ENCODE assay signal across 9 cellular contexts in genomic region chr17:35345445-35345925, GRCh38. TPM values are rescaled to one million over a fixed set of nuclear protein-coding genes. Genes with fewer than 3 reads are reported as not detected.
A peak's percentile ranks its signal among the peaks of the same experiment; 100 is the strongest.
DNase-seq lines count a peak whose midpoint lies in the region; ATAC-seq, FAIRE-seq and TF ChIP-seq lines count a peak whose summit lies in the region.
"Had no signal": no experiment of that assay in that cellular context is flagged by ENCODE, and none has a peak within 500 bp of the region (broad histone marks: within the 10 kb centered on the region; RNA-seq: fewer than 3 reads in every experiment).

No MANE protein-coding gene starts in this region.

- ATAC-seq in stimulated activated effector memory CD8-positive, alpha-beta T cell treated with anti-CD3 and anti-CD28 coated beads, Interleukin-12 subunit alpha, Interleukin-12 subunit beta, amount 100 ng/mL, for 72 hours = no peak
- ATAC-seq in GM18870 (IDR thresholded peaks at IDR 0.05; ENCODE audit: unreplicated experiment) = no peak
- ATAC-seq in HG02870 (IDR thresholded peaks at IDR 0.05; ENCODE audit: unreplicated experiment) = no peak
- ATAC-seq in HG02981 (IDR thresholded peaks at IDR 0.05; ENCODE audit: unreplicated experiment) = no peak

- H3K9me3 Mint-ChIP-seq in astrocyte (ENCODE audit: unreplicated experiment) = no peaks in the 10 kb centered on the region
- H3K9me3 Mint-ChIP-seq in stimulated activated effector memory CD8-positive, alpha-beta T cell treated with anti-CD3 and anti-CD28 coated beads, Interleukin-12 subunit alpha, Interleukin-12 subunit beta, amount 100 ng/mL, for 72 hours = peaks cover 2% of the 10 kb centered on the region

- no peaks in the 10 kb centered on the region for H4K20me1 ChIP-seq in astrocyte (ENCODE audit: insufficient read depth, low read length)

- H3K4me3 Mint-ChIP-seq in astrocyte (ENCODE audit: unreplicated experiment) = peak overlapping the region; percentile 82
- peak overlapping the region; percentile 85 for H3K4me3 Mint-ChIP-seq in stimulated activated effector memory CD8-positive, alpha-beta T cell treated with anti-CD3 and anti-CD28 coated beads, Interleukin-12 subunit alpha, Interleukin-12 subunit beta, amount 100 ng/mL, for 72 hours

- H2AFZ ChIP-seq in astrocyte (ENCODE audit: low read depth, low read length) = peak overlapping the region; percentile 77

- H3K4me2 ChIP-seq in astrocyte (ENCODE audit: low read length) = peak overlapping the region; percentile 82

- no peak overlapping the region for H3K9ac ChIP-seq in astrocyte (ENCODE audit: low read length)

- H3K36me3 Mint-ChIP-seq in astrocyte (ENCODE audit: low read depth, unreplicated experiment) = no peaks in the 10 kb centered on the region
- H3K36me3 Mint-ChIP-seq in stimulated activated effector memory CD8-positive, alpha-beta T cell treated with anti-CD3 and anti-CD28 coated beads, Interleukin-12 subunit alpha, Interleukin-12 subunit beta, amount 100 ng/mL, for 72 hours = peaks cover 28% of the 10 kb centered on the region

- H3K27me3 Mint-ChIP-seq in astrocyte (ENCODE audit: low read depth, unreplicated experiment) = peaks cover 46% of the 10 kb centered on the region

- peaks cover 12% of the 10 kb centered on the region for H3K4me1 ChIP-seq in astrocyte (ENCODE audit: insufficient read depth, low read length)

- H3K36me3 ChIP-seq in astrocyte (ENCODE audit: insufficient read depth, low read length) = no peaks in the 10 kb centered on the region
- H3K36me3 ChIP-seq: pancreas had no signal

- peaks cover 4% of the 10 kb centered on the region for H3K4me1 Mint-ChIP-seq in astrocyte (ENCODE audit: low read depth, unreplicated experiment)
- peaks cover 33% of the 10 kb centered on the region for H3K4me1 Mint-ChIP-seq in stimulated activated effector memory CD8-positive, alpha-beta T cell treated with anti-CD3 and anti-CD28 coated beads, Interleukin-12 subunit alpha, Interleukin-12 subunit beta, amount 100 ng/mL, for 72 hours

- DNase-seq in HFF-Myc (ENCODE audit: extremely low read depth, low read depth) (no peak), astrocyte (ENCODE audit: low read depth) (no peak), iPS-NIHi7 (ENCODE audit: extremely low spot score) (peak; percentile 35), COR-L47 (lab: John Stamatoyannopoulos, UW) (no peak)
- no peak for DNase-seq in stimulated activated effector memory CD8-positive, alpha-beta T cell treated with anti-CD3 and anti-CD28 coated beads, Interleukin-12 subunit alpha, Interleukin-12 subunit beta, amount 100 ng/mL, for 72 hours (ENCODE audit: low spot score in 2 of 2)

- peak overlapping the region; percentile 75 for H3K27ac Mint-ChIP-seq in astrocyte (ENCODE audit: unreplicated experiment)
- peak overlapping the region; percentile 93 for H3K27ac Mint-ChIP-seq in stimulated activated effector memory CD8-positive, alpha-beta T cell treated with anti-CD3 and anti-CD28 coated beads, Interleukin-12 subunit alpha, Interleukin-12 subunit beta, amount 100 ng/mL, for 72 hours

- H3K9me3 ChIP-seq in astrocyte (ENCODE audit: insufficient read depth, low read depth, low read length) = no peaks in the 10 kb centered on the region
- H3K9me3 ChIP-seq: pancreas had no signal

- H3K4me3 ChIP-seq in HFF-Myc (replicated peaks; ENCODE audit: low read depth, low read length) = peak overlapping the region; percentile 8
- peak overlapping the region; percentile 7 for H3K4me3 ChIP-seq in astrocyte (ENCODE audit: insufficient read depth, low read depth, low read length)

- TF ChIP-seq CTCF in HFF-Myc (IDR thresholded peaks at IDR 0.05; ENCODE audit: low read depth, low read length, missing control alignments) = no peak
- TF ChIP-seq CTCF in astrocyte (IDR thresholded peaks at IDR 0.05; ENCODE audit: insufficient read depth, low read depth, low read length) = no peak

- FAIRE-seq in astrocyte (lab: Jason Lieb, UNC) = no peak
- FAIRE-seq: pancreas had no signal

- peaks cover 26% of the 10 kb centered on the region for H3K27me3 ChIP-seq in astrocyte (ENCODE audit: insufficient read depth, low read length)

- no peak overlapping the region for H3K27ac ChIP-seq in astrocyte (ENCODE audit: low read depth, low read length)
- H3K27ac ChIP-seq: pancreas had no signal

- no peaks in the 10 kb centered on the region for H3K79me2 ChIP-seq in astrocyte (ENCODE audit: insufficient read depth, low read length)

RNA-seq across cellular contexts. Expression of gene SLFN11, which starts 27.9 kb away (rescaled TPM):
- total RNA-seq in astrocyte = 0.25 and 0.75 TPM in 2 replicates
